Comparison of ENCODE assay signal across 23 cellular contexts in the genomic region with DNA sequence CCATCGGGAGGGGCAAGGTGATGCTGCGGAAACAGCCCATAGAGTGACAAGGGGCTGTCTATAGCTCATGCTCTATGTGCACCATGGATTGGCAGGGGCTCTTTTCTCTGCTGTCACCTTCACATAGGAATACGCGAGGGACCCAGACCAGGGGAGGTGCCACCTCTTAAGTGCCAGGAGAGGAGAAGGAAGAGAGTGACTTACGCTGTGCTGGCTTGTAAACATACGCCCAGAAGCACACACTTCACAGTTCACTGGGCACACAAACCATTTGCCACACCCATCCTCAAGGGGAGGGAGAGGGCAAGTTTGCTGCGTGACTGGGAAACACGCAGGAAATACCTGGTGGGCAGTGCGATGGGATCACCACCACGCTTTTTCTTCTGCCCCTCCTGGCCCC.
DNase-seq lines count a peak whose midpoint lies in the region; ATAC-seq and TF ChIP-seq lines count a peak whose summit lies in the region.
"Had no signal": no experiment of that assay in that cellular context is flagged by ENCODE, and none has a peak within 500 bp of the region (broad histone marks: within the 10 kb centered on the region; RNA-seq: fewer than 3 reads in every experiment).

No MANE protein-coding gene starts in this region.

- TF ChIP-seq RAD21 in HCT116 (IDR thresholded peaks at IDR 0.05; ENCODE audit: low read depth) = no peak

- no peaks in the 10 kb centered on the region for H3K9me2 ChIP-seq in HCT116 (ENCODE audit: insufficient read depth)

- H3K36me3 Mint-ChIP-seq in nephron progenitor cell (ENCODE audit: low read depth) = no peaks in the 10 kb centered on the region

- DNase-seq in HCT116 (ENCODE audit: low read depth, low spot score) (no peak), renal cortical epithelial cell (ENCODE audit: low read depth) (peak; percentile 58), foreskin keratinocyte (no peak), nephron progenitor cell (no peak)
- DNase-seq: activated CD4-positive, alpha-beta T cell treated with anti-CD3 and anti-CD28 coated beads, Interleukin-2, amount 50 U/mL, for 48 hours; activated T-cell treated with anti-CD3 and anti-CD28 coated beads for 4 hours; amniotic stem cell; foreskin melanocyte; MM.1S; NCI-H524 treated with DMSO at 0.1 percent for 48 hours; SHP77 treated with DMSO at 0.1 percent for 48 hours; spleen; substantia nigra; T-helper 1 cell had no signal

- 0 out of 22 replicates have a peak, but pooled peaks cover 0 to 4% (median 0%) of the 10 kb centered on the region in 11 experiments for H4K20me1 ChIP-seq in BLaER1 treated with 17β-estradiol and CSF1 and Interleukin-3, amounts not matched to agents 10 nM and 100 nM
- no peaks in the 10 kb centered on the region for H4K20me1 ChIP-seq in HCT116 (ENCODE audit: insufficient read depth)

- H3K4me3 ChIP-seq in BLaER1 treated with 17β-estradiol and CSF1 and Interleukin-3, amounts not matched to agents 10 nM and 100 nM = no peak overlapping the region
- no peak overlapping the region for H3K4me3 ChIP-seq in HCT116 (replicated peaks in 1 of 2; ENCODE audit: low read depth in 1 of 2, low read length in 2 of 2)
- H3K4me3 ChIP-seq: cardiac muscle cell, GM12878, HAP-1, spleen had no signal

- ATAC-seq in HCT116 (no peak), esophagus mucosa (peak; percentile 68), foreskin keratinocyte (no peak), GM19463 (IDR thresholded peaks at IDR 0.05; ENCODE audit: unreplicated experiment) (no peak)
- ATAC-seq: GM12878, HepG2 had no signal

- no peaks in the 10 kb centered on the region for H3K27me3 ChIP-seq in BLaER1 treated with 17β-estradiol and CSF1 and Interleukin-3, amounts not matched to agents 10 nM and 100 nM
- H3K27me3 ChIP-seq in HCT116 (ENCODE audit: insufficient read depth, low read length) = 0 out of 2 replicates have a peak, but pooled peaks cover 7% of the 10 kb centered on the region
- H3K27me3 ChIP-seq in foreskin keratinocyte = peaks cover 30% of the 10 kb centered on the region

- CTCF ChIA-PET in HCT116 (lab: Charles Lee) = no interaction called here

- H3K79me2 ChIP-seq in HCT116 (ENCODE audit: insufficient read depth, low read length) = no peaks in the 10 kb centered on the region

- peaks cover 16% of the 10 kb centered on the region for H3K27me3 Mint-ChIP-seq in nephron progenitor cell (ENCODE audit: low read depth, poor library complexity)

- H3K27ac Mint-ChIP-seq in nephron progenitor cell = no peak overlapping the region

- H3K9me3 Mint-ChIP-seq in nephron progenitor cell = peaks cover 6% of the 10 kb centered on the region
- H3K9me3 Mint-ChIP-seq: neural crest cell had no signal

- no peak for TF ChIP-seq POLR2A in HCT116 (IDR thresholded peaks at IDR 0.05; ENCODE audit: borderline replicate concordance, extremely low read depth, insufficient read depth, insufficient read length)

- TF ChIP-seq CTCF in HCT116 (IDR thresholded peaks at IDR 0.05 in 2 of 3, conservative IDR thresholded peaks at IDR 0.05 in 1 of 3; ENCODE audit: borderline replicate concordance in 1 of 3, insufficient read depth in 1 of 3, low read depth in 2 of 3, low read length in 2 of 3) (no peak), foreskin keratinocyte (conservative IDR thresholded peaks at IDR 0.05) (no peak), nephron progenitor cell (IDR thresholded peaks at IDR 0.05) (no peak)

- H2AFZ ChIP-seq in HCT116 (ENCODE audit: low read depth, low read length, poor library complexity, severe bottlenecking) = no peak overlapping the region

- no peak overlapping the region for H3K27ac ChIP-seq in BLaER1 treated with 17β-estradiol and CSF1 and Interleukin-3, amounts not matched to agents 10 nM and 100 nM
- H3K27ac ChIP-seq in HCT116 (ENCODE audit: low read depth, low read length) (no peak overlapping the region), foreskin keratinocyte (no peak overlapping the region)
- H3K27ac ChIP-seq: cardiac muscle cell, epithelial cell of prostate, spleen had no signal

- POLR2A ChIA-PET in HCT116 (lab: Charles Lee) = no interaction called here

- RAD21 ChIA-PET in HCT116 (lab: Charles Lee; ENCODE audit: low non-redundant PET in 1 of 2, low total read pairs in 2 of 2, uncharacterized antibody in 2 of 2, unreplicated experiment in 2 of 2) = no interaction called here

- H3K9me3 ChIP-seq in BLaER1 treated with 17β-estradiol and CSF1 and Interleukin-3, amounts not matched to agents 10 nM and 100 nM (replicated peaks in 1 of 11) = peaks cover 14 to 28% (median 24%) of the 10 kb centered on the region in 11 experiments
- no peaks in the 10 kb centered on the region for H3K9me3 ChIP-seq in HCT116 (ENCODE audit: control insufficient read depth in 1 of 2, insufficient read depth in 1 of 2, low read depth in 1 of 2, low read length in 2 of 2)
- H3K9me3 ChIP-seq: HAP-1 had no signal

- intact Hi-C loops in HCT116 (cut with micrococcal nuclease) = no loop called here

- peak overlapping the region; percentile 68 to 94 (median 82) for H3K4me2 ChIP-seq in BLaER1 treated with 17β-estradiol and CSF1 and Interleukin-3, amounts not matched to agents 10 nM and 100 nM
- 0 out of 2 replicates have a peak overlapping the region, but pooled peaks have one; percentile 7 for H3K4me2 ChIP-seq in HCT116 (ENCODE audit: low read length)

- H3K4me1 ChIP-seq in BLaER1 treated with 17β-estradiol and CSF1 and Interleukin-3, amounts not matched to agents 10 nM and 100 nM = peaks cover 34 to 43% (median 35%) of the 10 kb centered on the region in 10 experiments
- H3K4me1 ChIP-seq in HCT116 (ENCODE audit: control insufficient read depth in 1 of 2, insufficient read depth in 2 of 2, low read length in 2 of 2) (peaks cover 10 to 15% of the 10 kb centered on the region in 2 experiments; a peak in 3 of 4 replicates), foreskin keratinocyte (no peaks in the 10 kb centered on the region)
- H3K4me1 ChIP-seq: HAP-1 had no signal

- no peaks in the 10 kb centered on the region for H3K36me3 ChIP-seq in BLaER1 treated with 17β-estradiol and CSF1 and Interleukin-3, amounts not matched to agents 10 nM and 100 nM
- H3K36me3 ChIP-seq in HCT116 (ENCODE audit: control insufficient read depth in 1 of 2, insufficient read depth in 2 of 2, low read length in 2 of 2) = no peaks in the 10 kb centered on the region
- H3K36me3 ChIP-seq: cardiac muscle cell, HAP-1, spleen had no signal

- H3K4me3 Mint-ChIP-seq in nephron progenitor cell = no peak overlapping the region
- H3K4me3 Mint-ChIP-seq: neural crest cell had no signal

- peaks cover 59% of the 10 kb centered on the region for H3K4me1 Mint-ChIP-seq in nephron progenitor cell
- H3K4me1 Mint-ChIP-seq: neural crest cell had no signal

- peak overlapping the region in 1 of 11 experiments; percentile 1; a peak in 1 of 22 replicates for H3K9ac ChIP-seq in BLaER1 treated with 17β-estradiol and CSF1 and Interleukin-3, amounts not matched to agents 10 nM and 100 nM
- H3K9ac ChIP-seq in HCT116 (ENCODE audit: low read length) = no peak overlapping the region

- BruUV-seq in HCT116 (replicated peaks; lab: Mats Ljungman, UMichigan) = no TSS peak

TF ChIP-seq in HCT116, 20 proteins besides CTCF, POLR2A, EP300 and RAD21:
- TF ChIP-seq ELF1 (IDR thresholded peaks at IDR 0.05; ENCODE audit: borderline replicate concordance, low read depth) (no peak), JUND (IDR thresholded peaks at IDR 0.05) (no peak), SP1 (IDR thresholded peaks at IDR 0.05; ENCODE audit: low read depth) (no peak), ZFX (IDR thresholded peaks at IDR 0.05) (no peak), YY1 (IDR thresholded peaks at IDR 0.05; ENCODE audit: extremely low read depth, insufficient replicate concordance, low read depth, low read length) (no peak), ZNF274 (IDR thresholded peaks at IDR 0.05; ENCODE audit: low read depth, low read length) (no peak), SIN3A (IDR thresholded peaks at IDR 0.05; ENCODE audit: low read depth) (no peak), TCF7L2 (IDR thresholded peaks at IDR 0.05; ENCODE audit: borderline replicate concordance, extremely low read depth, insufficient read depth, insufficient read length) (no peak)
- TF ChIP-seq, protein P1, sequence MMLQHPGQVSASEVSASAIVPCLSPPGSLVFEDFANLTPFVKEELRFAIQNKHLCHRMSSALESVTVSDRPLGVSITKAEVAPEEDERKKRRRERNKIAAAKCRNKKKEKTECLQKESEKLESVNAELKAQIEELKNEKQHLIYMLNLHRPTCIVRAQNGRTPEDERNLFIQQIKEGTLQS (IDR thresholded peaks at IDR 0.05) = no peak
TF ChIP-seq in HCT116: peak in this region for 0.
